In the genomic region with DNA sequence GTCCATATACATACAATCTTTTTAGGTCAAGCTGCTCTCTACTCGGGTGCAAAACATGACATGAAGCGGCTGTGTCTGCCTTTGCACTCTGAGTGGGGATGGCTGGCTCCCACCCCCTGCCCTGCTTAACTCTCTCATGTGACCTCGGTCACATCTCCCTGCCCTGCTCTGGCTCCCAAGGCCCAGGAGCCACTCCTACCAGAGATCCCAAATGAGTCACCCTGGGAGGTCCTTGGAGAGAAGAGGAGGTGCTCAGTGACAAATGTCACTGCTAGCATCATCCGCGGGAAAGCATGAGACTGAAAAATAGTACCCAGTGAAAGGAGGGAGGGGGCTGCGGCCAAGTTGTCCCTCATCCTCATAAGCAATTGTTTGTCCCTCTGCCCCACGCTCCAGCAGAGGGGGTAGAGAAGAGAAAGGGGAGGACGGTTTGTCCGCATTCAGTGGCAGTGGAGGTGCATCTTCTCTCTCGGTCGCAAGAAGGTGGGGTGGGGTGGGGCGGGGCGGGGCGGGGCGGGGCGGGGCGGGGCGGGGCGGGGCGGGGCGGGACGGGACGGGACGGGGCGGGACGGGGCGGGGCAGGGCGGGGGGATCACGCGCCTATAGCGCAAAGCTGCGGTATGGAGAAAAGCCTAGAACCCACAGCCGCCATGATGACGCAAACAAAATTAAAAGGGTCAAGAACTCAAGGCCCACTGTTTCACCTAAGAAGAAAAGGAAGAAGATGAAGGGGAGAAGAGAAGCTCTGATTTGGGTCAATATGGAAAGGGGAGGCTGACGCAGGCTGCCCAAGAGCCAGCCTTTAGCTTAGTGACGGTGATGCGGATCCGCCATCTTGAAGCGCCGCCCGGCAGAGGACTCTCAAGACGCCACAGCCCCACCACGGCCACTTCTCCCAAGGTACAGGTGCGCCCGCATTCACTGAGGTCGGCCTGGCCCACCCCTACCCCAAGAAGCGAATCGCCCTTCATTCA, we compare ENCODE assay signal across 11 cellular contexts.
DNase-seq lines count a peak whose midpoint lies in the region; ATAC-seq and TF ChIP-seq lines count a peak whose summit lies in the region.
"Had no signal": no experiment of that assay in that cellular context is flagged by ENCODE, and none has a peak within 500 bp of the region (broad histone marks: within the 10 kb centered on the region; RNA-seq: fewer than 3 reads in every experiment).

No MANE protein-coding gene starts in this region.

- no peaks in the 10 kb centered on the region for H3F3A ChIP-seq in smooth muscle cell (ENCODE audit: low read depth)

- H3K36me3 Mint-ChIP-seq in CD8-positive, alpha-beta memory T cell: peaks cover 6 to 88% (median 16%) of the 10 kb centered on the region in 3 donors

- POLR2A ChIA-PET in CD8-positive, alpha-beta memory T cell (lab: Charles Lee): no interaction called here

- no peaks in the 10 kb centered on the region for H3K27me3 Mint-ChIP-seq in CD8-positive, alpha-beta memory T cell

- H3K4me1 Mint-ChIP-seq in CD8-positive, alpha-beta memory T cell: peaks cover 50 to 93% (median 66%) of the 10 kb centered on the region in 3 donors

- CTCF ChIA-PET in CD8-positive, alpha-beta memory T cell (lab: Charles Lee): interaction anchor here (0.6 to 28.2 kb wide), 5 partner anchors 11 to 69 kb away, joined by 3 to 435 read pairs (median 5); no protein-coding TSS in a partner anchor

- H3K4me2 ChIP-seq in smooth muscle cell: peak overlapping the region; percentile 58

- no peaks in the 10 kb centered on the region for H4K20me1 ChIP-seq in smooth muscle cell (ENCODE audit: low read depth)

- intact Hi-C loops in ascending aorta (cut with DNase I) (loop anchor here (10.0 kb wide), 1 partner anchor 47 kb away; no protein-coding TSS in a partner anchor), left ventricle myocardium superior (cut with micrococcal nuclease) (no loop called here)

- H3K27me3 ChIP-seq in CD8-positive, alpha-beta memory T cell (ENCODE audit: insufficient read depth, low read length, poor library complexity, severe bottlenecking): no peaks in the 10 kb centered on the region
- H3K27me3 ChIP-seq in ascending aorta (no peaks in the 10 kb centered on the region), smooth muscle cell (ENCODE audit: low read depth) (no peaks in the 10 kb centered on the region)
- H3K27me3 ChIP-seq: ovary had no signal

- H3K27ac ChIP-seq in CD8-positive, alpha-beta memory T cell (ENCODE audit: low read depth, low read length): peak overlapping the region; percentile 30
- H3K27ac ChIP-seq in ascending aorta (peak overlapping the region; percentile 95 to 98), smooth muscle cell (ENCODE audit: low read depth) (peak overlapping the region; percentile 14)
- H3K27ac ChIP-seq: ovary had no signal

- H3K27ac Mint-ChIP-seq in CD8-positive, alpha-beta memory T cell: peak overlapping the region in 4 of 8 donors; percentile 22 to 86 (median 34)

- WGBS in smooth muscle cell (ENCODE audit: low lambda C conversion rate): 91% methylated on average over 32 of the region's 48 CpGs

- H3K4me3 ChIP-seq in CD8-positive, alpha-beta memory T cell (ENCODE audit: low read length): no peak overlapping the region
- H3K4me3 ChIP-seq in ascending aorta (peak overlapping the region; percentile 72 to 79), smooth muscle cell (no peak overlapping the region)

- no peak for DNase-seq in CD8-positive, alpha-beta memory T cell
- peak in 1 of 2 donors; percentile 68 for DNase-seq in ascending aorta (ENCODE audit: low spot score in 2 of 2)
- peak; percentile 70 for DNase-seq in left ventricle myocardium superior
- DNase-seq in smooth muscle cell (lab: John Stamatoyannopoulos, UW; ENCODE audit: unreplicated experiment): no peak
- DNase-seq in MV-4-11 (lab: John Stamatoyannopoulos, UW): no peak
- DNase-seq in midbrain (lab: John Stamatoyannopoulos, UW): no peak
- DNase-seq: NCI-H2171, T-helper 9 cell had no signal

- H3K4me3 Mint-ChIP-seq in CD8-positive, alpha-beta memory T cell: peak overlapping the region in 1 of 7 donors; percentile 14

- TF ChIP-seq CTCF in ascending aorta (IDR thresholded peaks at IDR 0.05) (no peak), smooth muscle cell (IDR thresholded peaks at IDR 0.05; ENCODE audit: borderline replicate concordance, insufficient read depth, poor library complexity, severe bottlenecking) (no peak)

- H3K9me3 ChIP-seq in CD8-positive, alpha-beta memory T cell (ENCODE audit: low read length): no peaks in the 10 kb centered on the region
- H3K9me3 ChIP-seq in ascending aorta: no peaks in the 10 kb centered on the region
- no peaks in the 10 kb centered on the region for H3K9me3 ChIP-seq in smooth muscle cell (replicated peaks; ENCODE audit: low read depth)
- H3K9me3 ChIP-seq: ovary had no signal

- no peaks in the 10 kb centered on the region for H3K79me2 ChIP-seq in smooth muscle cell (ENCODE audit: low read depth)

- peaks cover 58% of the 10 kb centered on the region for H3K4me1 ChIP-seq in CD8-positive, alpha-beta memory T cell (ENCODE audit: insufficient read depth, low read length)
- H3K4me1 ChIP-seq in ascending aorta: peaks cover 36 to 67% of the 10 kb centered on the region in 2 donors
- no peaks in the 10 kb centered on the region for H3K4me1 ChIP-seq in smooth muscle cell (ENCODE audit: low read depth)

- H2AFZ ChIP-seq in smooth muscle cell (ENCODE audit: low read depth): no peak overlapping the region

- peak; percentile 57 for ATAC-seq in left ventricle myocardium superior
- no peak for ATAC-seq in HG02759 (IDR thresholded peaks at IDR 0.05; ENCODE audit: unreplicated experiment)
- ATAC-seq in GM18873 (IDR thresholded peaks at IDR 0.05; ENCODE audit: low FRiP score, unreplicated experiment): no peak

- no peaks in the 10 kb centered on the region for H3K9me3 Mint-ChIP-seq in CD8-positive, alpha-beta memory T cell

- peak overlapping the region; percentile 42 for H3K9ac ChIP-seq in smooth muscle cell (ENCODE audit: low read depth)

- H3K36me3 ChIP-seq in CD8-positive, alpha-beta memory T cell (ENCODE audit: insufficient read depth, low read length): peaks cover 43% of the 10 kb centered on the region
- peaks cover 50 to 86% of the 10 kb centered on the region in 2 donors for H3K36me3 ChIP-seq in ascending aorta
- H3K36me3 ChIP-seq in smooth muscle cell (ENCODE audit: low read depth): no peaks in the 10 kb centered on the region
- H3K36me3 ChIP-seq: ovary had no signal

Comparison
In these comparisons a context has a peak if more than half of its experiments do, and no peak if none do; other contexts are left out.
1. H3K27ac ChIP-seq: peak in every context shown above with its lines; median percentile 96 in ascending aorta; 30 in CD8-positive, alpha-beta memory T cell; 14 in smooth muscle cell.
2. H3K4me3 ChIP-seq: peak in ascending aorta (2 of 2); none in CD8-positive, alpha-beta memory T cell (single experiment) and smooth muscle cell (single experiment).